ENCODE assay signal across 9 cellular contexts in the genomic region with DNA sequence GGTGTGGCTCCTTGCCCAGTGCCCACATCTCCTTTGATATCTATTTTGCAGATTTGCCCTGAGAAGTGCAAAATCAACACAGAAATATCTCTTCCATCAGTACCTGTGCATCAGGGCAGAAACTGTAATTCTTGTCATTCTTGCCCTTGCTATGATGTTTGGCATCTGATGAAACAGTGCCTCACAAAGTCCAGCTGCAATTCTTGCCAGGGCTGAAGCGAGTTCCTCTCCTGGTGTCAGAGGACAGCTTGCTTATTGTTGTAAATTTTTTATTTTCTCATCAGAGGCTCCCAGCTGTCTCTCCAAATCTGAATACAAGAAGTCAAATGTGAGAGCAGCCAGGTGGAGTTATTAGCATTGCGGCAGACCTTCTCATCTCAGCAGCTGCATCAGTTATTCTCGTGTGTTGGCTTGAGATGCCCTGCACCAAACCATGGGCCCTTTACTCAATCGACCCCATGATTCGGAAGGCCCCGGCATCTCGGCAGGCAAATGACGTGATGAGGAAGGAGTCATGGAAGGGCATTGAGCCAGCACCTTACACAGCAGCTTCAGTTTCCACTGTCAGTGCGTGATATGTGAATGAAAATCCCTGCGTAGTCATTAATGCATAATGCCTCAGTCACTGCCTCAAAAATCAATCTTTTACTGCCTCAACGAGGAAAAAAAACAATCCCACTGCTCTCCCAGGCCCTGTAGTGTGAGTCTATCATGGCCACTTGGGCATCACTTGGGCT.
DNase-seq lines count a peak whose midpoint lies in the region; ATAC-seq and TF ChIP-seq lines count a peak whose summit lies in the region.
"Had no signal": no experiment of that assay in that cellular context is flagged by ENCODE, and none has a peak within 500 bp of the region (broad histone marks: within the 10 kb centered on the region; RNA-seq: fewer than 3 reads in every experiment).

No MANE protein-coding gene starts in this region.

- H3K27me3 Mint-ChIP-seq in HFFc6 (ENCODE audit: insufficient read depth): peaks cover 28% of the 10 kb centered on the region
- H3K27me3 Mint-ChIP-seq in MCF 10A (ENCODE audit: insufficient read depth, unreplicated experiment): no peaks in the 10 kb centered on the region

- POLR2A ChIA-PET in MCF 10A (lab: Yijun Ruan, JAX): interaction anchor here (0.7 to 1.0 kb wide), 2 partner anchors 15 to 391 kb away, joined by 3 read pairs; no protein-coding TSS in a partner anchor

- no peaks in the 10 kb centered on the region for H3K9me3 ChIP-seq in SU-DHL-6 (ENCODE audit: insufficient read depth, low read length)

- intact Hi-C loops in sciatic nerve (cut with DNase I): no loop called here
- intact Hi-C loops in MCF 10A (cut with micrococcal nuclease): no loop called here

- no peaks in the 10 kb centered on the region for H3K9me2 ChIP-seq in SU-DHL-6 (replicated peaks; ENCODE audit: insufficient read depth, low read length)

- BruUV-seq in MCF 10A (replicated peaks; lab: Mats Ljungman, UMichigan): no TSS peak

- peak overlapping the region; percentile 66; the same call in 1 of the 2 replicates for H3K27ac Mint-ChIP-seq in HFFc6
- H3K27ac Mint-ChIP-seq in MCF 10A (ENCODE audit: low read depth, unreplicated experiment): no peak overlapping the region

- no peaks in the 10 kb centered on the region for H3K36me3 Mint-ChIP-seq in HFFc6 (ENCODE audit: low read depth)
- H3K36me3 Mint-ChIP-seq in MCF 10A (ENCODE audit: insufficient read depth, unreplicated experiment): no peaks in the 10 kb centered on the region

- DNase-seq in HFFc6 (no peak), fibroblast of the aortic adventitia (ENCODE audit: low read depth) (peak; percentile 86), sciatic nerve (ENCODE audit: low spot score) (no peak), A172 (ENCODE audit: low spot score) (no peak), NCI-H2107 treated with DMSO at 0.1 percent for 48 hours (lab: John Stamatoyannopoulos, UW; ENCODE audit: unreplicated experiment) (no peak), MCF 10A (ENCODE audit: unreplicated experiment) (no peak)
- DNase-seq: NCI-H1105 had no signal

- no peak overlapping the region for H3K4me3 ChIP-seq in SU-DHL-6 (ENCODE audit: insufficient read depth, low read length, poor library complexity, severe bottlenecking)
- H3K4me3 ChIP-seq in fibroblast of the aortic adventitia (ENCODE audit: low read depth, low read length): no peak overlapping the region

- H3K9me3 Mint-ChIP-seq in HFFc6 (no peaks in the 10 kb centered on the region), MCF 10A (ENCODE audit: unreplicated experiment) (no peaks in the 10 kb centered on the region)

- no peaks in the 10 kb centered on the region for H3K27me3 ChIP-seq in SU-DHL-6 (ENCODE audit: low read length)

- no peaks in the 10 kb centered on the region for H4K20me1 ChIP-seq in SU-DHL-6 (ENCODE audit: low read depth, low read length)

- peaks cover 12% of the 10 kb centered on the region; the same call in 1 of the 2 replicates for H3K4me1 Mint-ChIP-seq in HFFc6 (ENCODE audit: low read depth)
- H3K4me1 Mint-ChIP-seq in MCF 10A (ENCODE audit: insufficient read depth, unreplicated experiment): no peaks in the 10 kb centered on the region

- no peaks in the 10 kb centered on the region for H3F3A ChIP-seq in SU-DHL-6 (ENCODE audit: insufficient read depth)

- no peaks in the 10 kb centered on the region for H3K79me2 ChIP-seq in SU-DHL-6 (ENCODE audit: insufficient read depth, low read length)

- ATAC-seq in sciatic nerve: peak; percentile 71
- ATAC-seq in GM19463 (IDR thresholded peaks at IDR 0.05; ENCODE audit: unreplicated experiment): no peak

- H3K27ac ChIP-seq in SU-DHL-6 (ENCODE audit: low read depth, low read length): no peak overlapping the region

- no peak for TF ChIP-seq CTCF in HFFc6 (IDR thresholded peaks at IDR 0.05)
- no peak for TF ChIP-seq CTCF in SU-DHL-6 (IDR thresholded peaks at IDR 0.05; ENCODE audit: insufficient read depth, low read length, poor library complexity, severe bottlenecking)
- TF ChIP-seq CTCF in fibroblast of the aortic adventitia (IDR thresholded peaks at IDR 0.05; ENCODE audit: insufficient read depth, low read length): no peak
- TF ChIP-seq CTCF in MCF 10A (IDR thresholded peaks at IDR 0.05; ENCODE audit: unreplicated experiment): no peak

- H3K4me3 Mint-ChIP-seq in HFFc6: peak overlapping the region; percentile 39; the same call in 1 of the 2 replicates
- no peak overlapping the region for H3K4me3 Mint-ChIP-seq in MCF 10A (ENCODE audit: unreplicated experiment)

- H3K4me2 ChIP-seq in SU-DHL-6 (ENCODE audit: low read depth, low read length, poor library complexity, severe bottlenecking): peak overlapping the region; percentile 3

- no peak overlapping the region for H2AFZ ChIP-seq in SU-DHL-6 (ENCODE audit: low read depth, low read length, severe bottlenecking)

- CTCF ChIA-PET in MCF 10A (lab: Yijun Ruan, JAX): interaction anchor here (0.6 to 1.9 kb wide), 6 partner anchors 14 to 1710 kb away, joined by 3 to 7 read pairs (median 4); a partner anchor contains a TSS

- H3K9ac ChIP-seq in SU-DHL-6 (ENCODE audit: low read length): no peak overlapping the region

- no peaks in the 10 kb centered on the region for H3K36me3 ChIP-seq in SU-DHL-6 (ENCODE audit: low read length)
